8 cellular contexts compared by ENCODE assay signal in genomic region chr1:225866061-225866844, GRCh38. TPM values are rescaled to one million over a fixed set of nuclear protein-coding genes. Genes with fewer than 3 reads are reported as not detected.
DNase-seq lines count a peak whose midpoint lies in the region; ATAC-seq and TF ChIP-seq lines count a peak whose summit lies in the region.

No MANE protein-coding gene starts in this region.

- WGBS in mesenchymal stem cell: 76% methylated on average over 7 of the region's 8 CpGs

- H2BK12ac ChIP-seq in mesenchymal stem cell (ENCODE audit: low read length in 2 of 2): no peak overlapping the region

- no peaks in the 10 kb centered on the region for H3K9me3 ChIP-seq in mesenchymal stem cell (ENCODE audit: control insufficient read depth, low read length)

- TF ChIP-seq CTCF in NB4 (IDR thresholded peaks at IDR 0.05; ENCODE audit: low read depth, low read length): no peak

- H3K18ac ChIP-seq in mesenchymal stem cell (ENCODE audit: low read depth in 1 of 2, low read length in 2 of 2): no peak overlapping the region

- DNase-seq in NB4 (ENCODE audit: low read depth) (peak; percentile 95), activated T-cell treated with anti-CD3 and anti-CD28 coated beads for 48 hours (ENCODE audit: low read depth) (peak; percentile 65), mesenchymal stem cell (peak; percentile 54), OCI-M2 (lab: John Stamatoyannopoulos, UW; ENCODE audit: unreplicated experiment) (no peak), NCI-H2107 (lab: John Stamatoyannopoulos, UW) (no peak)

- H4K8ac ChIP-seq in mesenchymal stem cell (ENCODE audit: low read length): no peak overlapping the region

- no peak overlapping the region for H3K23ac ChIP-seq in mesenchymal stem cell (ENCODE audit: low read length in 2 of 2)

- no peaks in the 10 kb centered on the region for H3K27me3 ChIP-seq in mesenchymal stem cell (ENCODE audit: control insufficient read depth in 1 of 2, insufficient read depth in 1 of 2, low read length in 2 of 2)

- peak; percentile 54 for ATAC-seq in GM18907 (IDR thresholded peaks at IDR 0.05; ENCODE audit: unreplicated experiment)
- no peak for ATAC-seq in GM18867 (IDR thresholded peaks at IDR 0.05; ENCODE audit: unreplicated experiment)

- H2AFZ ChIP-seq in mesenchymal stem cell (ENCODE audit: low read depth, low read length): no peak overlapping the region

- H3K9ac ChIP-seq in mesenchymal stem cell (ENCODE audit: low read length): no peak overlapping the region

- no peak overlapping the region for H2BK120ac ChIP-seq in mesenchymal stem cell (ENCODE audit: low read depth, low read length)

- H4K91ac ChIP-seq in mesenchymal stem cell (ENCODE audit: low read length): no peak overlapping the region

- no peak overlapping the region for H2BK5ac ChIP-seq in mesenchymal stem cell (ENCODE audit: low read depth, low read length, poor library complexity, severe bottlenecking)

- H3K4me1 ChIP-seq in mesenchymal stem cell (ENCODE audit: control insufficient read depth, insufficient read depth, low read depth, low read length): peaks cover 21% of the 10 kb centered on the region

- no peak overlapping the region for H3K4me2 ChIP-seq in mesenchymal stem cell (ENCODE audit: low read length, poor library complexity, severe bottlenecking)

- no peak overlapping the region for H3K4ac ChIP-seq in mesenchymal stem cell (ENCODE audit: low read depth in 1 of 2, low read length in 2 of 2)

- H2AK5ac ChIP-seq in mesenchymal stem cell (ENCODE audit: low read length, severe bottlenecking): no peak overlapping the region

- H3K79me1 ChIP-seq in mesenchymal stem cell (replicated peaks; ENCODE audit: low read length, poor library complexity, severe bottlenecking): no peaks in the 10 kb centered on the region

- no peak overlapping the region for H2BK15ac ChIP-seq in mesenchymal stem cell (ENCODE audit: low read depth, poor library complexity, severe bottlenecking)

- peak overlapping the region in 1 of 2 experiments; percentile 53 for H3K14ac ChIP-seq in mesenchymal stem cell (ENCODE audit: low read length in 2 of 2)

- peaks cover 52 to 85% of the 10 kb centered on the region in 2 experiments for H3K36me3 ChIP-seq in mesenchymal stem cell (ENCODE audit: control insufficient read depth in 1 of 2, insufficient read depth in 2 of 2, low read depth in 1 of 2, low read length in 2 of 2)

- H3K4me3 ChIP-seq in NB4 (ENCODE audit: low read depth, low read length) (peak overlapping the region; percentile 40), mesenchymal stem cell (ENCODE audit: insufficient read depth in 1 of 2, low read depth in 1 of 2, low read length in 2 of 2) (no peak overlapping the region)

- H3K27ac ChIP-seq in mesenchymal stem cell (ENCODE audit: low read length, poor library complexity, severe bottlenecking) (no peak overlapping the region), temporal lobe (ENCODE audit: low read depth, low read length) (peak overlapping the region; percentile 13)

- TF ChIP-seq POLR2A in NB4 (IDR thresholded peaks at IDR 0.05; ENCODE audit: extremely low read depth, insufficient read length): no peak

RNA-seq across cellular contexts. Expression of gene TMEM63A, which starts 15.9 kb away (rescaled TPM):
- polyA plus RNA-seq in mesenchymal stem cell (2013, experiment 1 of 2): 27.0 TPM
- 24.8 TPM for polyA plus RNA-seq in mesenchymal stem cell (2013, experiment 2 of 2)
- total RNA-seq in temporal lobe: 3.0 TPM

RNA-seq across cellular contexts. Expression of gene LEFTY1, which starts 22.7 kb away (rescaled TPM):
- polyA plus RNA-seq in mesenchymal stem cell (2013, experiment 1 of 2): 0.07 TPM
- polyA plus RNA-seq in mesenchymal stem cell (2013, experiment 2 of 2): 0.15 TPM
- 0.74 TPM for total RNA-seq in temporal lobe

RNA-seq across cellular contexts. Expression of gene EPHX1, which starts 56.3 kb away (rescaled TPM):
- 58.9 TPM for polyA plus RNA-seq in mesenchymal stem cell (2013, experiment 1 of 2)
- 59.0 TPM for polyA plus RNA-seq in mesenchymal stem cell (2013, experiment 2 of 2)
- 11.1 TPM for total RNA-seq in temporal lobe

RNA-seq across cellular contexts. Expression of gene PYCR2, which starts 57.8 kb away (rescaled TPM):
- 31.6 TPM for polyA plus RNA-seq in mesenchymal stem cell (2013, experiment 1 of 2)
- polyA plus RNA-seq in mesenchymal stem cell (2013, experiment 2 of 2): 32.5 TPM
- 11.6 TPM for total RNA-seq in temporal lobe

Comparison
In these comparisons a context has a peak if more than half of its experiments do, and no peak if none do; other contexts are left out.
1. DNase-seq: peak in NB4 (single experiment), activated T-cell treated with anti-CD3 and anti-CD28 coated beads for 48 hours (single experiment) and mesenchymal stem cell (single experiment); none in OCI-M2 (single experiment) and NCI-H2107 (single experiment).